ENCODE assay signal across 14 cellular contexts in genomic region chr5:125798311-125798710, GRCh38.
DNase-seq lines count a peak whose midpoint lies in the region; ATAC-seq, FAIRE-seq and TF ChIP-seq lines count a peak whose summit lies in the region.
"Had no signal": no experiment of that assay in that cellular context is flagged by ENCODE, and none has a peak within 500 bp of the region (broad histone marks: within the 10 kb centered on the region; RNA-seq: fewer than 3 reads in every experiment).

No MANE protein-coding gene starts in this region.

- no peak for FAIRE-seq in GM12878 (lab: Jason Lieb, UNC)

- POLR2A ChIA-PET in GM12878 (lab: Charles Lee): interaction anchor here (0.5 kb wide), 1 partner anchor 1500 kb away, joined by 3 read pairs; no protein-coding TSS in a partner anchor

- H3K4me1 Mint-ChIP-seq in Calu3 (ENCODE audit: low read depth, unreplicated experiment): no peaks in the 10 kb centered on the region
- H3K4me1 Mint-ChIP-seq in progenitor cell of endocrine pancreas (ENCODE audit: low read depth): no peaks in the 10 kb centered on the region
- H3K4me1 Mint-ChIP-seq: activated CD4-positive, alpha-beta T cell treated with anti-CD3 and anti-CD28 coated beads, Interleukin-2, amount 10 ng/mL, durations not matched to agents 24 days and 14 days; activated naive CD8-positive, alpha-beta T cell treated with anti-CD3 and anti-CD28 coated beads, Interleukin-2, amount 10 ng/mL, durations not matched to agents 7 days and 5 days had no signal

- no peaks in the 10 kb centered on the region for H4K20me1 ChIP-seq in GM12878 (ENCODE audit: control insufficient read depth, insufficient read depth)

- no peak overlapping the region for H3K9ac ChIP-seq in GM12878 (ENCODE audit: control insufficient read depth, insufficient read depth, low read length)

- H3K27ac ChIP-seq in GM12878 (ENCODE audit: control insufficient read depth, insufficient read depth): no peak overlapping the region
- H3K27ac ChIP-seq: foreskin keratinocyte, PC-9 had no signal

- in situ Hi-C loops in KBM-7 (cut with MboI; ENCODE audit: low pct_unique_long_range_greater_than_20kb, low sequenced_read_pairs): no loop called here
- in situ Hi-C loops in GM12878 (cut with MboI): no loop called here

- ATAC-seq in GM12878: no peak
- ATAC-seq: foreskin keratinocyte had no signal

- H3K4me3 ChIP-seq in GM12878 (no peak overlapping the region), kidney epithelial cell (ENCODE audit: low read depth, low read length) (no peak overlapping the region)
- H3K4me3 ChIP-seq: PC-9, smooth muscle cell had no signal

- no peak overlapping the region for H3K4me3 Mint-ChIP-seq in Calu3 (ENCODE audit: low read depth, unreplicated experiment)
- no peak overlapping the region for H3K4me3 Mint-ChIP-seq in progenitor cell of endocrine pancreas (ENCODE audit: low read depth)
- H3K4me3 Mint-ChIP-seq: activated CD4-positive, alpha-beta T cell treated with anti-CD3 and anti-CD28 coated beads, Interleukin-2, amount 10 ng/mL, durations not matched to agents 24 days and 14 days; activated naive CD8-positive, alpha-beta T cell treated with anti-CD3 and anti-CD28 coated beads, Interleukin-2, amount 10 ng/mL, durations not matched to agents 7 days and 5 days had no signal

- H3K27me3 Mint-ChIP-seq in Calu3 (ENCODE audit: unreplicated experiment) (no peaks in the 10 kb centered on the region), progenitor cell of endocrine pancreas (no peaks in the 10 kb centered on the region)
- H3K27me3 Mint-ChIP-seq: activated CD4-positive, alpha-beta T cell treated with anti-CD3 and anti-CD28 coated beads, Interleukin-2, amount 10 ng/mL, durations not matched to agents 24 days and 14 days; activated naive CD8-positive, alpha-beta T cell treated with anti-CD3 and anti-CD28 coated beads, Interleukin-2, amount 10 ng/mL, durations not matched to agents 7 days and 5 days had no signal

- RAD21 ChIA-PET in GM12878 (lab: Charles Lee; ENCODE audit: unreplicated experiment): no interaction called here

- no peaks in the 10 kb centered on the region for H3K9me3 ChIP-seq in GM12878 (replicated peaks; ENCODE audit: control insufficient read depth, insufficient read depth, low read length)

- intact Hi-C loops in Calu3 (cut with micrococcal nuclease; ENCODE audit: unreplicated experiment) (no loop called here), GM12878 (cut with micrococcal nuclease; ENCODE audit: unreplicated experiment) (no loop called here)

- no peak for TF ChIP-seq POLR2A in GM12878 (IDR thresholded peaks at IDR 0.05; ENCODE audit: low read depth, low read length)

- H3K27ac Mint-ChIP-seq in Calu3 (ENCODE audit: unreplicated experiment) (no peak overlapping the region), progenitor cell of endocrine pancreas (no peak overlapping the region)
- H3K27ac Mint-ChIP-seq: activated CD4-positive, alpha-beta T cell treated with anti-CD3 and anti-CD28 coated beads, Interleukin-2, amount 10 ng/mL, durations not matched to agents 24 days and 14 days; activated naive CD8-positive, alpha-beta T cell treated with anti-CD3 and anti-CD28 coated beads, Interleukin-2, amount 10 ng/mL, durations not matched to agents 7 days and 5 days had no signal

- no peak for TF ChIP-seq RAD21 in GM12878 (IDR thresholded peaks at IDR 0.05; ENCODE audit: insufficient read depth, low read depth, low read length)

- H2AFZ ChIP-seq in GM12878 (ENCODE audit: control insufficient read depth, low read depth, low read length): no peak overlapping the region
- H2AFZ ChIP-seq: PC-9 had no signal

- H3K36me3 ChIP-seq in GM12878 (ENCODE audit: control insufficient read depth in 2 of 2, insufficient read depth in 2 of 2, low read length in 1 of 2): no peaks in the 10 kb centered on the region
- H3K36me3 ChIP-seq in kidney epithelial cell (ENCODE audit: control insufficient read depth, insufficient read depth, low read length): no peaks in the 10 kb centered on the region

- H3K79me2 ChIP-seq in GM12878 (ENCODE audit: control insufficient read depth, insufficient read depth, low read length): no peaks in the 10 kb centered on the region

- H3K36me3 Mint-ChIP-seq in Calu3 (ENCODE audit: insufficient read depth, unreplicated experiment): no peaks in the 10 kb centered on the region
- H3K36me3 Mint-ChIP-seq in progenitor cell of endocrine pancreas (ENCODE audit: insufficient read depth): no peaks in the 10 kb centered on the region
- H3K36me3 Mint-ChIP-seq: activated naive CD8-positive, alpha-beta T cell treated with anti-CD3 and anti-CD28 coated beads, Interleukin-2, amount 10 ng/mL, durations not matched to agents 7 days and 5 days had no signal

- peak; percentile 8 for DNase-seq in Calu3
- peak; percentile 21 for DNase-seq in KBM-7
- no peak for DNase-seq in GM12878 (ENCODE audit: low read depth, low spot score)
- peak; percentile 4 for DNase-seq in kidney epithelial cell (ENCODE audit: low read depth)
- DNase-seq in progenitor cell of endocrine pancreas (ENCODE audit: low spot score, unreplicated experiment): no peak
- DNase-seq in NCI-H526 treated with DMSO at 0.1 percent for 48 hours (lab: John Stamatoyannopoulos, UW): no peak
- no peak for DNase-seq in NCI-H1436 (lab: John Stamatoyannopoulos, UW)
- DNase-seq in KG1 (lab: John Stamatoyannopoulos, UW): no peak
- DNase-seq: activated CD4-positive, alpha-beta T cell treated with anti-CD3 and anti-CD28 coated beads, Interleukin-2, amount 10 ng/mL, durations not matched to agents 24 days and 14 days; activated naive CD8-positive, alpha-beta T cell treated with anti-CD3 and anti-CD28 coated beads, Interleukin-2, amount 10 ng/mL, durations not matched to agents 7 days and 5 days; NCI-H1436 treated with DMSO at 0.1 percent for 48 hours; PC-9 had no signal

- H3K27me3 ChIP-seq in GM12878 (replicated peaks in 1 of 2; ENCODE audit: control insufficient read depth in 2 of 2, insufficient read depth in 2 of 2, low read length in 1 of 2): no peaks in the 10 kb centered on the region
- no peaks in the 10 kb centered on the region for H3K27me3 ChIP-seq in kidney epithelial cell (ENCODE audit: control insufficient read depth, insufficient read depth, low read length)
- H3K27me3 ChIP-seq: foreskin keratinocyte had no signal

- TF ChIP-seq CTCF in Calu3 (IDR thresholded peaks at IDR 0.05; ENCODE audit: unreplicated experiment) (no peak), GM12878 (IDR thresholded peaks at IDR 0.05 in 2 of 3, conservative IDR thresholded peaks at IDR 0.05 in 1 of 3; ENCODE audit: control insufficient read depth in 2 of 3, extremely low read depth in 1 of 3, insufficient read depth in 1 of 3, low read depth in 3 of 3, low read length in 3 of 3) (no peak), kidney epithelial cell (IDR thresholded peaks at IDR 0.05; ENCODE audit: insufficient read depth, low read length, poor library complexity, severe bottlenecking) (no peak), progenitor cell of endocrine pancreas (IDR thresholded peaks at IDR 0.05; ENCODE audit: unreplicated experiment) (no peak)

- CTCF ChIA-PET in Calu3 (lab: Charles Lee) (no interaction called here), GM12878 (lab: Yijun Ruan, JAX) (no interaction called here)

- H3K9me3 Mint-ChIP-seq in Calu3 (ENCODE audit: low read depth, unreplicated experiment) (peaks cover 6% of the 10 kb centered on the region), progenitor cell of endocrine pancreas (ENCODE audit: low read depth) (no peaks in the 10 kb centered on the region)

- no peak overlapping the region for H3K4me2 ChIP-seq in GM12878 (ENCODE audit: control insufficient read depth, insufficient read depth)
- H3K4me2 ChIP-seq: PC-9, smooth muscle cell had no signal

- H3K4me1 ChIP-seq in GM12878 (ENCODE audit: control insufficient read depth, insufficient read depth, low read length): no peaks in the 10 kb centered on the region
- H3K4me1 ChIP-seq: foreskin keratinocyte had no signal

- BruUV-seq in Calu3 (replicated peaks; lab: Mats Ljungman, UMichigan) (no TSS peak), GM12878 (replicated peaks; lab: Mats Ljungman, UMichigan) (no TSS peak)

- TF ChIP-seq EP300 in GM12878 (IDR thresholded peaks at IDR 0.05; ENCODE audit: borderline replicate concordance in 1 of 2, control insufficient read depth in 1 of 2, low read depth in 2 of 2, low read length in 2 of 2): no peak

- SMC1A ChIA-PET in GM12878 (lab: Charles Lee; ENCODE audit: uncharacterized antibody, unreplicated experiment): no interaction called here

TF ChIP-seq in GM12878, 131 proteins besides CTCF, POLR2A, EP300 and RAD21 (continues in another document):
- TF ChIP-seq ZNF384 (IDR thresholded peaks at IDR 0.05; ENCODE audit: borderline replicate concordance, low read depth, low read length) (peak; percentile 52; the same call in 1 of the 2 replicates), CEBPB (IDR thresholded peaks at IDR 0.05; ENCODE audit: borderline replicate concordance in 1 of 2, low read depth in 2 of 2, low read length in 2 of 2) (no peak), GABPA (IDR thresholded peaks at IDR 0.05; ENCODE audit: low read depth) (no peak), E2F8 (IDR thresholded peaks at IDR 0.05; ENCODE audit: low read depth, partially characterized antibody) (no peak)

Comparison
In these comparisons a context has a peak if more than half of its experiments do, and no peak if none do; other contexts are left out.
1. DNase-seq: peak in Calu3 (single experiment), KBM-7 (single experiment) and kidney epithelial cell (single experiment); none in GM12878 (single experiment), progenitor cell of endocrine pancreas (single experiment), NCI-H526 treated with DMSO at 0.1 percent for 48 hours (single experiment), NCI-H1436 (single experiment) and KG1 (single experiment).